8 cellular contexts compared by ENCODE assay signal in genomic region chr5:108858959-108859358, GRCh38.
DNase-seq lines count a peak whose midpoint lies in the region; ATAC-seq lines count a peak whose summit lies in the region.

No MANE protein-coding gene starts in this region.

- H3K4me3 Mint-ChIP-seq in naive B cell, result peak overlapping the region in 5 of 8 donors; percentile 7 to 46 (median 17)

- DNase-seq in NOMO-1 treated with DMSO at 0.1 percent for 48 hours (lab: John Stamatoyannopoulos, UW; ENCODE audit: unreplicated experiment) (peak; percentile 94), naive B cell (peak; percentile 34), NCI-H524 (lab: John Stamatoyannopoulos, UW) (no peak), epidermal melanocyte (ENCODE audit: insufficient read length, low spot score) (no peak), H4 (ENCODE audit: low spot score) (no peak), NCI-H446 treated with DMSO at 0.1 percent for 48 hours (lab: John Stamatoyannopoulos, UW) (no peak)

- no peaks in the 10 kb centered on the region for H3K36me3 Mint-ChIP-seq in naive B cell

- ATAC-seq in GM18909 (IDR thresholded peaks at IDR 0.05; ENCODE audit: poor library complexity, unreplicated experiment), result peak; percentile 97
- peak; percentile 91 for ATAC-seq in HG02884 (IDR thresholded peaks at IDR 0.05; ENCODE audit: unreplicated experiment)
- ATAC-seq in naive B cell (ENCODE audit: low read depth in 2 of 2), result peak; percentile 82 to 88

- no peaks in the 10 kb centered on the region for H3K27me3 Mint-ChIP-seq in naive B cell

- H3K4me1 Mint-ChIP-seq in naive B cell, result peaks cover 10 to 16% (median 12%) of the 10 kb centered on the region in 3 donors

- peaks cover 0 to 4% (median 0%) of the 10 kb centered on the region in 7 donors for H3K9me3 Mint-ChIP-seq in naive B cell

- H3K27ac Mint-ChIP-seq in naive B cell, result peak overlapping the region in 3 of 6 donors; percentile 41 to 64 (median 50)

Comparison
In these comparisons a context has a peak if more than half of its experiments do, and no peak if none do; other contexts are left out.
1. DNase-seq: peak in NOMO-1 treated with DMSO at 0.1 percent for 48 hours (single experiment) and naive B cell (single experiment); none in NCI-H524 (0 of 2), epidermal melanocyte (single experiment), H4 (single experiment) and NCI-H446 treated with DMSO at 0.1 percent for 48 hours (single experiment).
2. Peak in every context shown above with its lines, with median percentiles within 50 percentile points of each other: ATAC-seq.